In the genomic region with DNA sequence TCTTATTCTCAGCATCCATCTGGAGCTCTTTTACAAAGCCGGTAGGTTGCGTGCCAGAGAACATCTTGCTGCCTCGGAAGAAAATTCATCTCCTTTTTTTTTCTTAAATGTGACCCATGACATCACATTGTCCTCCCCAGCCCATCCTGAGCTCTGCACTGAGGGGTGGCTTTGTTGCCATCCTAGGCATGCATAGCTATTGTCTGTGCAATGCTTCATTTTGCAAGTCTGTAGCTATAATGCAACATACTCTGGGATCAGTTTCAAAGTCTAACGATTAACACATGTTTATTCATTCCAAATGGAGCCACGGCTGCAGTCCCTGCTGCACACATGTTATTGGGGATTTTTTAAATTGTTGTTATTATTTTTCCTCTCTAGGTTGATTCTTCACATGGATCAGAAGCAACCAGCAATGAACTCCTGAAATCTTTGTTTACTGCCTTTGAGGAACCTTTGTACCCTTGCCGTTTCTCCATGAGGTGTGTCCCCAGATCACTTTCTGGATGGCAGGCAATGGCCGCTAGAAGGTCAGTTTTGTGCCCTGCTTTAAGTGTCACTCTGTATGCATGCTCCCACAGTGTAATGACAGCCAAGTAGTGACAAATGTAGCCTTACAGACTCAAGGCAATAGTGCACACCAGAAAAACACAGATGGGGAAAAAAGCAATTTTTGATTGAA, we compare ENCODE assay signal across 16 cellular contexts. TPM values are rescaled to one million over a fixed set of nuclear protein-coding genes. Genes with fewer than 3 reads are reported as not detected.
DNase-seq lines count a peak whose midpoint lies in the region; ATAC-seq and TF ChIP-seq lines count a peak whose summit lies in the region.
"Had no signal": no experiment of that assay in that cellular context is flagged by ENCODE, and none has a peak within 500 bp of the region (broad histone marks: within the 10 kb centered on the region; RNA-seq: fewer than 3 reads in every experiment).

No MANE protein-coding gene starts in this region.

- WGBS in smooth muscle cell (ENCODE audit: low lambda C conversion rate): 76% methylated on average over 7 of the region's 7 CpGs

- in situ Hi-C loops in astrocyte of the spinal cord (cut with HindIII; ENCODE audit: low sequenced_read_pairs): no loop called here

- H3K4me1 ChIP-seq in smooth muscle cell (ENCODE audit: low read depth): peaks cover 7% of the 10 kb centered on the region

- no peak overlapping the region for H3K4me3 ChIP-seq in astrocyte of the spinal cord (ENCODE audit: low read depth, low read length)
- H3K4me3 ChIP-seq in smooth muscle cell: no peak overlapping the region
- H3K4me3 ChIP-seq: coronary artery, spleen, thoracic aorta had no signal

- no peak overlapping the region for H3K9ac ChIP-seq in smooth muscle cell (ENCODE audit: low read depth)

- H2AFZ ChIP-seq in smooth muscle cell (ENCODE audit: low read depth): no peak overlapping the region

- H3K79me2 ChIP-seq in smooth muscle cell (ENCODE audit: low read depth): no peaks in the 10 kb centered on the region

- peaks cover 4% of the 10 kb centered on the region for H3K27me3 Mint-ChIP-seq in type B pancreatic cell
- H3K27me3 Mint-ChIP-seq: activated B cell treated with CpG ODN at 0.5 μM for 24 hours had no signal

- TF ChIP-seq CTCF in astrocyte of the spinal cord (IDR thresholded peaks at IDR 0.05; ENCODE audit: low read depth, low read length) (no peak), type B pancreatic cell (conservative IDR thresholded peaks at IDR 0.05) (no peak), smooth muscle cell (IDR thresholded peaks at IDR 0.05; ENCODE audit: borderline replicate concordance, insufficient read depth, poor library complexity, severe bottlenecking) (no peak)

- intact Hi-C loops in left colon (cut with DNase I, micrococcal nuclease): no loop called here

- H3K4me3 Mint-ChIP-seq in type B pancreatic cell: peak overlapping the region; percentile 22
- H3K4me3 Mint-ChIP-seq: activated B cell treated with CpG ODN at 0.5 μM for 24 hours; activated naive CD8-positive, alpha-beta T cell had no signal

- no peak overlapping the region for H3K27ac ChIP-seq in smooth muscle cell (ENCODE audit: low read depth)
- H3K27ac ChIP-seq: coronary artery, neutrophil, spleen, thoracic aorta had no signal

- H3K36me3 ChIP-seq in smooth muscle cell (ENCODE audit: low read depth): no peaks in the 10 kb centered on the region
- H3K36me3 ChIP-seq: neutrophil, spleen, thoracic aorta had no signal

- ATAC-seq in left colon: peak; percentile 100
- ATAC-seq in stimulated activated naive CD8-positive, alpha-beta T cell treated with anti-CD3 and anti-CD28 coated beads, Interleukin-15, Interleukin-2, amounts not matched to agents 100 U/mL and 50 U/mL, for 24 hours: no peak

- H4K20me1 ChIP-seq in smooth muscle cell (ENCODE audit: low read depth): no peaks in the 10 kb centered on the region

- DNase-seq in NCI-H2171 treated with DMSO at 0.1 percent for 48 hours (lab: John Stamatoyannopoulos, UW): peak; percentile 41
- no peak for DNase-seq in NCI-H2171 (lab: John Stamatoyannopoulos, UW)
- peak; percentile 59 for DNase-seq in astrocyte of the spinal cord (ENCODE audit: low read depth, low spot score)
- DNase-seq in left colon: peak in 1 of 2 donors; percentile 34
- DNase-seq in type B pancreatic cell (ENCODE audit: extremely low spot score, unreplicated experiment): no peak
- no peak for DNase-seq in kidney glomerular epithelial cell (lab: John Stamatoyannopoulos, UW)
- no peak for DNase-seq in stimulated activated naive CD8-positive, alpha-beta T cell treated with anti-CD3 and anti-CD28 coated beads, Interleukin-15, Interleukin-2, amounts not matched to agents 100 U/mL and 50 U/mL, for 24 hours
- DNase-seq in smooth muscle cell (lab: John Stamatoyannopoulos, UW; ENCODE audit: unreplicated experiment): no peak
- DNase-seq: activated B cell treated with CpG ODN at 0.5 μM for 24 hours, DMS53, MM.1S, spleen had no signal

- no peak overlapping the region for H3K27ac Mint-ChIP-seq in type B pancreatic cell
- H3K27ac Mint-ChIP-seq: activated B cell treated with CpG ODN at 0.5 μM for 24 hours; activated naive CD8-positive, alpha-beta T cell had no signal

- peaks cover 3% of the 10 kb centered on the region for H3K9me3 Mint-ChIP-seq in type B pancreatic cell
- H3K9me3 Mint-ChIP-seq: activated B cell treated with CpG ODN at 0.5 μM for 24 hours had no signal

- no peaks in the 10 kb centered on the region for H3K27me3 ChIP-seq in smooth muscle cell (ENCODE audit: low read depth)
- H3K27me3 ChIP-seq: neutrophil, spleen had no signal

- H3K4me2 ChIP-seq in smooth muscle cell: no peak overlapping the region

- no peaks in the 10 kb centered on the region for H3F3A ChIP-seq in smooth muscle cell (ENCODE audit: low read depth)

- peaks cover 24% of the 10 kb centered on the region for H3K4me1 Mint-ChIP-seq in type B pancreatic cell (ENCODE audit: unreplicated experiment)
- H3K4me1 Mint-ChIP-seq: activated B cell treated with CpG ODN at 0.5 μM for 24 hours had no signal

- no peaks in the 10 kb centered on the region for H3K36me3 Mint-ChIP-seq in type B pancreatic cell
- H3K36me3 Mint-ChIP-seq: activated naive CD8-positive, alpha-beta T cell had no signal

- no peaks in the 10 kb centered on the region for H3K9me3 ChIP-seq in smooth muscle cell (replicated peaks; ENCODE audit: low read depth)
- H3K9me3 ChIP-seq: neutrophil, spleen, thoracic aorta had no signal

RNA-seq across cellular contexts. Expression of a gene that starts 47.6 kb away (rescaled TPM):
- total RNA-seq in left colon (10 to 100 TPM; 12.3 to 26.5 TPM), type B pancreatic cell (ENCODE audit: low replicate concordance) (20.4 and 70.7 TPM in 2 replicates), smooth muscle cell (74.8 and 83.7 TPM in 2 replicates)
- polyA plus RNA-seq in smooth muscle cell: 61.9 and 80.4 TPM in 2 replicates
- total RNA-seq: activated B cell treated with CpG ODN at 0.5 μM for 24 hours had no signal

Comparison
In these comparisons a context has a peak if more than half of its experiments do, and no peak if none do; other contexts are left out.
1. DNase-seq: peak in NCI-H2171 treated with DMSO at 0.1 percent for 48 hours (single experiment) and astrocyte of the spinal cord (single experiment); none in NCI-H2171 (single experiment), type B pancreatic cell (single experiment), kidney glomerular epithelial cell (single experiment), stimulated activated naive CD8-positive, alpha-beta T cell treated with anti-CD3 and anti-CD28 coated beads, Interleukin-15, Interleukin-2, amounts not matched to agents 100 U/mL and 50 U/mL, for 24 hours (single experiment) and smooth muscle cell (single experiment).